Comparison of ENCODE assay signal across 1 cellular context in genomic region chr10:5946786-5947185, GRCh38.
TF ChIP-seq lines count a peak whose summit lies in the region.

No MANE protein-coding gene starts in this region.

TF ChIP-seq in IMR-90, 13 proteins besides CTCF, POLR2A, EP300 and RAD21:
- TF ChIP-seq RCOR1 (IDR thresholded peaks at IDR 0.05; ENCODE audit: insufficient replicate concordance, low read length): no peak
- no peak for TF ChIP-seq SMC3 (IDR thresholded peaks at IDR 0.05; ENCODE audit: low read depth, low read length)
- TF ChIP-seq USF2 (IDR thresholded peaks at IDR 0.05; ENCODE audit: low read depth, low read length): no peak
- no peak for TF ChIP-seq ELK1 (IDR thresholded peaks at IDR 0.05; ENCODE audit: borderline replicate concordance, low read depth, low read length)
- TF ChIP-seq MXI1 (IDR thresholded peaks at IDR 0.05; ENCODE audit: borderline replicate concordance, low read depth, low read length): no peak
- no peak for TF ChIP-seq NFE2L2 (IDR thresholded peaks at IDR 0.05; ENCODE audit: low read depth, low read length)
- no peak for TF ChIP-seq BHLHE40 (IDR thresholded peaks at IDR 0.05; ENCODE audit: low read depth, low read length)
- no peak for TF ChIP-seq CHD1 (IDR thresholded peaks at IDR 0.05; ENCODE audit: low read depth, low read length)
- TF ChIP-seq MAZ (IDR thresholded peaks at IDR 0.05; ENCODE audit: borderline replicate concordance, low read depth, low read length): no peak
- TF ChIP-seq CEBPB (IDR thresholded peaks at IDR 0.05; ENCODE audit: low read depth, low read length): no peak
- TF ChIP-seq MAFK (IDR thresholded peaks at IDR 0.05; ENCODE audit: low read depth, low read length): no peak
- TF ChIP-seq RFX5 (IDR thresholded peaks at IDR 0.05; ENCODE audit: low read depth, low read length): no peak
- no peak for TF ChIP-seq FOS (IDR thresholded peaks at IDR 0.05; ENCODE audit: low read depth, low read length)
